8 cellular contexts compared by ENCODE assay signal in genomic region chr17:50397919-50398285, GRCh38. TPM values are rescaled to one million over a fixed set of nuclear protein-coding genes. Genes with fewer than 3 reads are reported as not detected.
DNase-seq lines count a peak whose midpoint lies in the region; ATAC-seq and TF ChIP-seq lines count a peak whose summit lies in the region.

No MANE protein-coding gene starts in this region.

- CTCF ChIA-PET in activated CD8-positive, alpha-beta T cell treated with anti-CD3 and anti-CD28 coated beads for 36 hours (lab: Charles Lee): interaction anchor here (0.6 to 5.2 kb wide), 40 partner anchors 8 to 766 kb away, joined by 3 to 74 read pairs (median 6); partner anchors contain the start of genes ACSF2, ANKRD40, COL1A1 and EME1

- DNase-seq in cardiac septum (ENCODE audit: low spot score) (peak; percentile 17), Right ventricle myocardium superior (no peak), lower lobe of right lung (no peak), tibial artery (no peak)
- no peak for DNase-seq in activated CD8-positive, alpha-beta T cell treated with anti-CD3 and anti-CD28 coated beads for 36 hours
- no peak for DNase-seq in activated CD4-positive, alpha-beta T cell treated with anti-CD3 and anti-CD28 coated beads, Interleukin-2, amount 50 U/mL, for 4 hours

- H3K9me3 ChIP-seq in lower lobe of right lung: no peaks in the 10 kb centered on the region
- H3K9me3 ChIP-seq in tibial artery: no peaks in the 10 kb centered on the region

- peak overlapping the region; percentile 81 for H3K4me3 ChIP-seq in lower lobe of right lung
- peak overlapping the region; percentile 81 to 94 for H3K4me3 ChIP-seq in tibial artery

- H3K27me3 Mint-ChIP-seq in activated CD8-positive, alpha-beta T cell treated with anti-CD3 and anti-CD28 coated beads for 36 hours: no peaks in the 10 kb centered on the region

- peak overlapping the region; percentile 90 for H3K27ac Mint-ChIP-seq in activated CD8-positive, alpha-beta T cell treated with anti-CD3 and anti-CD28 coated beads for 36 hours

- peak overlapping the region; percentile 89 for H3K4me3 Mint-ChIP-seq in activated CD8-positive, alpha-beta T cell treated with anti-CD3 and anti-CD28 coated beads for 36 hours

- no peak for ATAC-seq in Right ventricle myocardium superior (ENCODE audit: poor library complexity)
- no peak for ATAC-seq in activated CD8-positive, alpha-beta T cell treated with anti-CD3 and anti-CD28 coated beads for 36 hours
- ATAC-seq in lower lobe of right lung: no peak
- no peak for ATAC-seq in HG02678 (IDR thresholded peaks at IDR 0.05; ENCODE audit: unreplicated experiment)
- no peak for ATAC-seq in HG03025 (IDR thresholded peaks at IDR 0.05; ENCODE audit: low FRiP score, unreplicated experiment)

- POLR2A ChIA-PET in activated CD8-positive, alpha-beta T cell treated with anti-CD3 and anti-CD28 coated beads for 36 hours (lab: Charles Lee): interaction anchor here (0.6 to 3.2 kb wide), 18 partner anchors 9 to 81 kb away, joined by 3 to 16 read pairs (median 6); partner anchors contain the start of genes ACSF2, EME1, MRPL27 and RSAD1

- peak overlapping the region; percentile 88 for H3K27ac ChIP-seq in lower lobe of right lung
- H3K27ac ChIP-seq in tibial artery: peak overlapping the region in 1 of 2 donors; percentile 82

- H3K4me1 ChIP-seq in lower lobe of right lung: peaks cover 25% of the 10 kb centered on the region
- H3K4me1 ChIP-seq in tibial artery: peaks cover 0 to 25% (median 19%) of the 10 kb centered on the region in 4 donors

- H3K36me3 ChIP-seq in lower lobe of right lung (peaks cover 23% of the 10 kb centered on the region), tibial artery (peaks cover 21 to 22% (median 21%) of the 10 kb centered on the region in 3 donors)

- H3K27me3 ChIP-seq in lower lobe of right lung (ENCODE audit: low read depth) (no peaks in the 10 kb centered on the region), tibial artery (no peaks in the 10 kb centered on the region)

- H3K4me1 Mint-ChIP-seq in activated CD8-positive, alpha-beta T cell treated with anti-CD3 and anti-CD28 coated beads for 36 hours (ENCODE audit: low read depth): peaks cover 30% of the 10 kb centered on the region

- intact Hi-C loops in cardiac septum (cut with DNase I): no loop called here
- intact Hi-C loops in Right ventricle myocardium superior (cut with DNase I): no loop called here
- intact Hi-C loops in activated CD8-positive, alpha-beta T cell treated with anti-CD3 and anti-CD28 coated beads for 36 hours (cut with micrococcal nuclease): no loop called here
- intact Hi-C loops in lower lobe of right lung (cut with DNase I): no loop called here
- intact Hi-C loops in tibial artery (cut with DNase I; ENCODE audit: low total_unique reads): no loop called here

- H3K9me3 Mint-ChIP-seq in activated CD8-positive, alpha-beta T cell treated with anti-CD3 and anti-CD28 coated beads for 36 hours: peaks cover 3% of the 10 kb centered on the region

- H3K36me3 Mint-ChIP-seq in activated CD8-positive, alpha-beta T cell treated with anti-CD3 and anti-CD28 coated beads for 36 hours (ENCODE audit: low read depth): peaks cover 32% of the 10 kb centered on the region

- TF ChIP-seq CTCF in activated CD8-positive, alpha-beta T cell treated with anti-CD3 and anti-CD28 coated beads for 36 hours (IDR thresholded peaks at IDR 0.05): no peak
- no peak for TF ChIP-seq CTCF in lower lobe of right lung (IDR thresholded peaks at IDR 0.05)
- no peak for TF ChIP-seq CTCF in tibial artery (IDR thresholded peaks at IDR 0.05)

RNA-seq across cellular contexts. Expression of gene LRRC59, which starts 0.6 kb away (rescaled TPM):
- total RNA-seq in cardiac septum (32.9 TPM), Right ventricle myocardium superior (20.3 TPM), lower lobe of right lung (55.5 TPM)
- 10 to 100 TPM; 70.6 to 71.0 TPM for total RNA-seq in activated CD8-positive, alpha-beta T cell treated with anti-CD3 and anti-CD28 coated beads for 36 hours

RNA-seq across cellular contexts. Expression of gene EME1, which starts 24.9 kb away (rescaled TPM):
- total RNA-seq in cardiac septum (0.35 TPM), Right ventricle myocardium superior (not detected), lower lobe of right lung (1.8 TPM)
- total RNA-seq in activated CD8-positive, alpha-beta T cell treated with anti-CD3 and anti-CD28 coated beads for 36 hours: 10 to 100 TPM; 48.0 to 48.6 TPM

RNA-seq across cellular contexts. Expression of gene MRPL27, which starts 24.9 kb away (rescaled TPM):
- total RNA-seq in cardiac septum (61.4 TPM), Right ventricle myocardium superior (78.6 TPM), lower lobe of right lung (43.9 TPM)
- total RNA-seq in activated CD8-positive, alpha-beta T cell treated with anti-CD3 and anti-CD28 coated beads for 36 hours: 10 to 100 TPM; 54.6 to 55.8 TPM

RNA-seq across cellular contexts. Expression of gene ACSF2, which starts 28.1 kb away (rescaled TPM):
- total RNA-seq in cardiac septum (9.6 TPM), Right ventricle myocardium superior (25.0 TPM), lower lobe of right lung (70.4 TPM)
- 10 to 100 TPM; 14.5 to 17.5 TPM for total RNA-seq in activated CD8-positive, alpha-beta T cell treated with anti-CD3 and anti-CD28 coated beads for 36 hours

RNA-seq across cellular contexts. Expression of gene XYLT2, which starts 52.0 kb away (rescaled TPM):
- total RNA-seq in cardiac septum: 10.8 TPM
- 13.0 TPM for total RNA-seq in Right ventricle myocardium superior
- 10 to 100 TPM; 24.4 to 25.3 TPM for total RNA-seq in activated CD8-positive, alpha-beta T cell treated with anti-CD3 and anti-CD28 coated beads for 36 hours
- 19.3 TPM for total RNA-seq in lower lobe of right lung

Comparison
In these comparisons a context has a peak if more than half of its experiments do, and no peak if none do; other contexts are left out.
1. RNA of gene EME1, which starts 24.9 kb away (total RNA-seq): 48.0 to 48.6 TPM in activated CD8-positive, alpha-beta T cell treated with anti-CD3 and anti-CD28 coated beads for 36 hours; 1.8 TPM in lower lobe of right lung (single experiment), 0.35 TPM in cardiac septum (single experiment) and not detected in Right ventricle myocardium superior (single experiment); every median in the first group is over 10 times any median in the second.